ENCODE assay signal across 30 cellular contexts in genomic region chr13:91141619-91142061, GRCh38.
DNase-seq lines count a peak whose midpoint lies in the region; ATAC-seq and TF ChIP-seq lines count a peak whose summit lies in the region.
"Had no signal": no experiment of that assay in that cellular context is flagged by ENCODE, and none has a peak within 500 bp of the region (broad histone marks: within the 10 kb centered on the region; RNA-seq: fewer than 3 reads in every experiment).

No MANE protein-coding gene starts in this region.

- H3K4me3 Mint-ChIP-seq in chondrocyte (ENCODE audit: unreplicated experiment), result no peak overlapping the region
- H3K4me3 Mint-ChIP-seq: activated CD4-positive, alpha-beta memory T cell treated with anti-CD3 and anti-CD28 coated beads for 36 hours; activated T-helper 17 cell treated with anti-CD3 and anti-CD28 coated beads, Interleukin-2, amount 50 U/mL, for 72 hours; type B pancreatic cell had no signal

- H3K4me1 Mint-ChIP-seq in chondrocyte (ENCODE audit: low read depth), result peaks cover 62% of the 10 kb centered on the region
- H3K4me1 Mint-ChIP-seq: activated T-helper 17 cell treated with anti-CD3 and anti-CD28 coated beads, Interleukin-2, amount 50 U/mL, for 72 hours had no signal

- no peaks in the 10 kb centered on the region for H3K27me3 Mint-ChIP-seq in chondrocyte (ENCODE audit: low read depth)
- H3K27me3 Mint-ChIP-seq: type B pancreatic cell had no signal

- no peak overlapping the region for H3K27ac ChIP-seq in right atrium auricular region
- H3K27ac ChIP-seq: C4-2B, neutrophil, Peyer's patch, stomach had no signal

- H3K36me3 ChIP-seq in right atrium auricular region, result no peaks in the 10 kb centered on the region
- H3K36me3 ChIP-seq: HAP-1, MG63, neutrophil, Peyer's patch, stomach had no signal

- peaks cover 0 to 10% of the 10 kb centered on the region in 2 donors for H3K4me1 ChIP-seq in right atrium auricular region
- H3K4me1 ChIP-seq: HAP-1, Peyer's patch, stomach had no signal

- H3K36me3 Mint-ChIP-seq in chondrocyte (ENCODE audit: low read depth), result no peaks in the 10 kb centered on the region
- H3K36me3 Mint-ChIP-seq: activated CD4-positive, alpha-beta memory T cell treated with anti-CD3 and anti-CD28 coated beads for 36 hours; type B pancreatic cell had no signal

- H3K9me3 ChIP-seq in right atrium auricular region, result no peaks in the 10 kb centered on the region
- H3K9me3 ChIP-seq: HAP-1, MG63, neutrophil, Peyer's patch, stomach had no signal

- peak overlapping the region; percentile 60 for H3K27ac Mint-ChIP-seq in chondrocyte (ENCODE audit: unreplicated experiment)
- H3K27ac Mint-ChIP-seq: activated CD4-positive, alpha-beta memory T cell treated with anti-CD3 and anti-CD28 coated beads for 36 hours; activated T-helper 17 cell treated with anti-CD3 and anti-CD28 coated beads, Interleukin-2, amount 50 U/mL, for 72 hours had no signal

- no peaks in the 10 kb centered on the region for H3K27me3 ChIP-seq in right atrium auricular region
- H3K27me3 ChIP-seq: neutrophil had no signal

- POLR2A ChIA-PET in HEK293T (lab: Yijun Ruan, JAX), result interaction anchor here (1.0 to 1.8 kb wide), 2 partner anchors 10 to 21 kb away, joined by 3 to 4 read pairs; no protein-coding TSS in a partner anchor

- CTCF ChIA-PET in HEK293T (lab: Yijun Ruan, JAX), result interaction anchor here (0.9 to 1.9 kb wide), 6 partner anchors 13 to 106 kb away, joined by 3 to 7 read pairs (median 4); no protein-coding TSS in a partner anchor

- no peak overlapping the region for H3K4me3 ChIP-seq in right atrium auricular region
- H3K4me3 ChIP-seq: GM12878, HAP-1, MG63, Peyer's patch, stomach had no signal

- no peaks in the 10 kb centered on the region for H3K9me3 Mint-ChIP-seq in chondrocyte (ENCODE audit: low read depth)
- H3K9me3 Mint-ChIP-seq: activated CD4-positive, alpha-beta memory T cell treated with anti-CD3 and anti-CD28 coated beads for 36 hours; activated T-helper 17 cell treated with anti-CD3 and anti-CD28 coated beads, Interleukin-2, amount 50 U/mL, for 72 hours had no signal

- DNase-seq in HEK293T (ENCODE audit: extremely low spot score) (peak; percentile 61), SHP77 treated with DMSO at 0.1 percent for 48 hours (lab: John Stamatoyannopoulos, UW) (peak; percentile 77), chondrocyte (ENCODE audit: low spot score) (no peak), renal cortical epithelial cell (ENCODE audit: low read depth) (peak; percentile 67), HPDE6-E6E7 (ENCODE audit: extremely low spot score) (no peak), right atrium auricular region (ENCODE audit: low spot score) (no peak)
- DNase-seq: activated CD4-positive, alpha-beta memory T cell treated with anti-CD3 and anti-CD28 coated beads for 36 hours; activated CD8-positive, alpha-beta memory T cell treated with anti-CD3 and anti-CD28 coated beads, Interleukin-2, amount 50 U/mL, for 48 hours; activated naive CD4-positive, alpha-beta T cell treated with anti-CD3 and anti-CD28 coated beads, Interleukin-2, amount 50 U/mL, for 16 hours; amygdala; central memory CD4-positive, alpha-beta T cell; DND-41; hippocampal formation; MG63; NCI-H1417 treated with DMSO at 0.1 percent for 48 hours; NCI-H2171 treated with DMSO at 0.1 percent for 48 hours; NCI-H524; Peyer's patch; small intestine; stomach; T-helper 1 cell had no signal

- no peak for ATAC-seq in HG03432 (IDR thresholded peaks at IDR 0.05; ENCODE audit: unreplicated experiment)
- ATAC-seq: activated CD4-positive, CD25-positive, alpha-beta regulatory T cell treated with anti-CD3 and anti-CD28 coated beads, Interleukin-2, amount 50 U/mL, for 24 hours; activated T-helper 17 cell treated with anti-CD3 and anti-CD28 coated beads, Interleukin-2, amount 50 U/mL, for 72 hours; GM12878; left lobe of liver had no signal

- TF ChIP-seq CTCF in chondrocyte (IDR thresholded peaks at IDR 0.05), result no peak
- no peak for TF ChIP-seq CTCF in right atrium auricular region (IDR thresholded peaks at IDR 0.05)

TF ChIP-seq in HEK293T, 16 proteins besides CTCF, POLR2A, EP300 and RAD21:
- TF ChIP-seq ARNT (IDR thresholded peaks at IDR 0.05) (no peak), ZNF384 (IDR thresholded peaks at IDR 0.05) (peak; percentile 72; the same call in 1 of the 2 replicates), FOXA1 (IDR thresholded peaks at IDR 0.05) (no peak), ELF4 (IDR thresholded peaks at IDR 0.05) (no peak), PKNOX1 (IDR thresholded peaks at IDR 0.05) (peak; percentile 96), LEF1 (IDR thresholded peaks at IDR 0.05; ENCODE audit: borderline replicate concordance) (no peak), L3MBTL2 (conservative IDR thresholded peaks at IDR 0.05) (no peak; the same call in 1 of the 2 replicates), SP1 (IDR thresholded peaks at IDR 0.05) (no peak), FOXK2 (IDR thresholded peaks at IDR 0.05) (no peak), FOXM1 (IDR thresholded peaks at IDR 0.05; ENCODE audit: borderline replicate concordance) (0 out of 2 replicates have a peak, but pooled peaks have one; percentile 54), BHLHE40 (IDR thresholded peaks at IDR 0.05; ENCODE audit: borderline replicate concordance) (no peak), NFRKB (IDR thresholded peaks at IDR 0.05) (no peak), HDGF (IDR thresholded peaks at IDR 0.05; ENCODE audit: borderline replicate concordance) (no peak; the same call in 1 of the 2 replicates), CTBP1 (IDR thresholded peaks at IDR 0.05; ENCODE audit: borderline replicate concordance) (peak; percentile 78), TARDBP (IDR thresholded peaks at IDR 0.05) (no peak), SUZ12 (IDR thresholded peaks at IDR 0.05) (no peak)

Comparison
In these comparisons a context has a peak if more than half of its experiments do, and no peak if none do; other contexts are left out.
1. DNase-seq: peak in HEK293T (single experiment), SHP77 treated with DMSO at 0.1 percent for 48 hours (single experiment) and renal cortical epithelial cell (single experiment); none in chondrocyte (single experiment), HPDE6-E6E7 (single experiment) and right atrium auricular region (single experiment).